Comparison of ENCODE assay signal across 9 cellular contexts in the genomic region with DNA sequence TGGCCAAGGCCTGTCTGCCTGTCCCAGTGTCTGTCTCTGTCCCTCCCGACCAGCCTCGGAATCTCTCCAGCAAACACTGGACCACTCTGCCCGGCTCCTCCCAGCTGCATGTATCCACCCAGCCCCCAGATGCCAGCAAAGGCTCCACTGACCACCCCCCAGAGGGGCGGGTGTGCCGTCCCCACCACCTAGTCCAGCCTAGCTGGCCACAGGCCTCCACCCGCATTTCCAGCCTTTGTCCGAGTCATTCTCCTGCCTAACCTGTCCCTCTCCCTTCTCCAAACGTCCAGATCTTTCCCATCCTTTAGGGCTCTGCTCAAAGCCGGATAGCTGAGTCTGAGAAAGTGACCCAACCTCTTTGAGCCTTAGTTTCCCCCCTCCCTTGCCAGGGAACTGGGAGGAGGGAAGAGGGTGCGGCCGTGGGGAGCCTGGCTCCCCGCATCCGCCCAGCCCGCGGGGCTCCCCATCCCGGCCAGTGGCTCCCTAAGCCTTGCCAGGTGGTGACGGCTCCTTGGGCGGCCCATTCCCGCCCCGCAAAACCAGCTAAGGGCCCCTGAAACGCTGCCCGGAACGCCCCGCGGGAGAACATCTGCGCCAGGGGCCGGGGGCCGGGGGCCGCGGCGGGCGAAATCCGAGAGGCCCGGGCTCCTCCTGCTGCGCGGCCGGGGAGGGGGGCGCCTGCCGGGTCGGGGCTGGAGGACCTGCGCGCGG. TPM values are rescaled to one million over a fixed set of nuclear protein-coding genes. Genes with fewer than 3 reads are reported as not detected.
DNase-seq lines count a peak whose midpoint lies in the region; ATAC-seq, FAIRE-seq and TF ChIP-seq lines count a peak whose summit lies in the region.
"Had no signal": no experiment of that assay in that cellular context is flagged by ENCODE, and none has a peak within 500 bp of the region (broad histone marks: within the 10 kb centered on the region; RNA-seq: fewer than 3 reads in every experiment).

No MANE protein-coding gene starts in this region.

- H3K27me3 ChIP-seq in endodermal cell (ENCODE audit: control insufficient read depth, insufficient read depth, low read length, poor library complexity, severe bottlenecking) (peaks cover 9% of the 10 kb centered on the region), osteoblast (ENCODE audit: insufficient read depth, low read length) (peaks cover 36% of the 10 kb centered on the region)

- H3K4me3 ChIP-seq in endodermal cell (ENCODE audit: low read length) (no peak overlapping the region), osteoblast (ENCODE audit: insufficient read depth, low read length) (no peak overlapping the region)

- ATAC-seq in HG02970 (IDR thresholded peaks at IDR 0.05; ENCODE audit: low FRiP score, unreplicated experiment) = no peak

- H3K4me1 ChIP-seq in endodermal cell (ENCODE audit: control insufficient read depth, insufficient read depth, low read length) = no peaks in the 10 kb centered on the region
- peaks cover 6% of the 10 kb centered on the region for H3K4me1 ChIP-seq in osteoblast (ENCODE audit: insufficient read depth, low read length)

- H3K27ac ChIP-seq in endodermal cell (ENCODE audit: low read depth, low read length) (no peak overlapping the region), osteoblast (ENCODE audit: low read depth, low read length) (no peak overlapping the region)

- no peak overlapping the region for H3K4me2 ChIP-seq in osteoblast (ENCODE audit: insufficient read depth, low read length)

- no peaks in the 10 kb centered on the region for H3K36me3 Mint-ChIP-seq in endodermal cell (ENCODE audit: low read depth)

- no peaks in the 10 kb centered on the region for H3K9me3 ChIP-seq in endodermal cell (ENCODE audit: control insufficient read depth, low read length)
- H3K9me3 ChIP-seq in osteoblast (ENCODE audit: low read depth, low read length) = no peaks in the 10 kb centered on the region

- H3K36me3 ChIP-seq in endodermal cell (ENCODE audit: control insufficient read depth, insufficient read depth, low read length) = no peaks in the 10 kb centered on the region
- no peaks in the 10 kb centered on the region for H3K36me3 ChIP-seq in osteoblast (ENCODE audit: insufficient read depth, low read length)

- H3K27ac Mint-ChIP-seq in endodermal cell = peak overlapping the region; percentile 26

- DNase-seq in GM13976 (ENCODE audit: low spot score) (peak; percentile 28), NCI-H2171 treated with DMSO at 0.1 percent for 48 hours (lab: John Stamatoyannopoulos, UW) (peak; percentile 75), endodermal cell (peak; percentile 67), osteoblast (ENCODE audit: insufficient read length, low spot score, missing footprints) (peak; percentile 86), NCI-H2107 treated with DMSO at 0.1 percent for 48 hours (lab: John Stamatoyannopoulos, UW; ENCODE audit: unreplicated experiment) (no peak), hippocampal formation (lab: John Stamatoyannopoulos, UW) (no peak), GM19239 (ENCODE audit: insufficient read length, low spot score) (no peak)

- FAIRE-seq in GM19239 (lab: Jason Lieb, UNC) = no peak
- FAIRE-seq: islet of Langerhans had no signal

- no peak for TF ChIP-seq CTCF in GM13976 (IDR thresholded peaks at IDR 0.05; ENCODE audit: borderline replicate concordance, control extremely low read depth, extremely low read depth, insufficient read depth, missing control alignments)
- no peak for TF ChIP-seq CTCF in endodermal cell (conservative IDR thresholded peaks at IDR 0.05)
- no peak for TF ChIP-seq CTCF in osteoblast (IDR thresholded peaks at IDR 0.05; ENCODE audit: extremely low read depth, low read depth, low read length)

- H4K20me1 ChIP-seq in osteoblast (ENCODE audit: insufficient read depth, low read length) = no peaks in the 10 kb centered on the region

- H3K4me1 Mint-ChIP-seq in endodermal cell = peaks cover 9% of the 10 kb centered on the region

- 43 to 59% methylated on average over 9 to 43 of the region's 43 CpGs for WGBS in endodermal cell (ENCODE audit: insufficient coverage in 1 of 2, insufficient read length in 1 of 2), 2 experiments

- peaks cover 22% of the 10 kb centered on the region for H3K27me3 Mint-ChIP-seq in endodermal cell (ENCODE audit: insufficient read depth)

- H2AFZ ChIP-seq in osteoblast (ENCODE audit: low read length) = no peak overlapping the region

- no peaks in the 10 kb centered on the region for H3K9me3 Mint-ChIP-seq in endodermal cell

- H3K9ac ChIP-seq in endodermal cell (ENCODE audit: extremely low read depth, low read length, poor library complexity, severe bottlenecking) = no peak overlapping the region

- no peaks in the 10 kb centered on the region for H3K79me2 ChIP-seq in osteoblast (ENCODE audit: insufficient read depth, low read length)

- H3K4me3 Mint-ChIP-seq in endodermal cell = no peak overlapping the region

- in situ Hi-C loops in GM13976 (cut with MboI; ENCODE audit: low sequenced_read_pairs, unreplicated experiment) = no loop called here

RNA-seq across cellular contexts. Expression of a gene that starts 34.6 kb away (rescaled TPM):
- 10 to 100 TPM; 32.7 to 38.9 TPM for total RNA-seq in endodermal cell
- 28.5 TPM for polyA plus RNA-seq in endodermal cell (2013, experiment 1 of 2)
- 27.2 TPM for polyA plus RNA-seq in endodermal cell (2013, experiment 2 of 2)
- total RNA-seq in osteoblast = 13.6 and 15.6 TPM in 2 replicates

RNA-seq across cellular contexts. Expression of a gene that starts 48.3 kb away (rescaled TPM):
- 10 to 100 TPM; 30.3 to 31.5 TPM for total RNA-seq in endodermal cell
- 23.8 TPM for polyA plus RNA-seq in endodermal cell (2013, experiment 1 of 2)
- polyA plus RNA-seq in endodermal cell (2013, experiment 2 of 2) = 24.8 TPM
- total RNA-seq in osteoblast = 11.6 and 13.3 TPM in 2 replicates

Comparison
In these comparisons a context has a peak if more than half of its experiments do, and no peak if none do; other contexts are left out.
1. DNase-seq: peak in GM13976 (single experiment), NCI-H2171 treated with DMSO at 0.1 percent for 48 hours (single experiment), endodermal cell (single experiment) and osteoblast (single experiment); none in NCI-H2107 treated with DMSO at 0.1 percent for 48 hours (single experiment), hippocampal formation (0 of 2) and GM19239 (single experiment).